Comparison of ENCODE assay signal across 24 cellular contexts in the genomic region with DNA sequence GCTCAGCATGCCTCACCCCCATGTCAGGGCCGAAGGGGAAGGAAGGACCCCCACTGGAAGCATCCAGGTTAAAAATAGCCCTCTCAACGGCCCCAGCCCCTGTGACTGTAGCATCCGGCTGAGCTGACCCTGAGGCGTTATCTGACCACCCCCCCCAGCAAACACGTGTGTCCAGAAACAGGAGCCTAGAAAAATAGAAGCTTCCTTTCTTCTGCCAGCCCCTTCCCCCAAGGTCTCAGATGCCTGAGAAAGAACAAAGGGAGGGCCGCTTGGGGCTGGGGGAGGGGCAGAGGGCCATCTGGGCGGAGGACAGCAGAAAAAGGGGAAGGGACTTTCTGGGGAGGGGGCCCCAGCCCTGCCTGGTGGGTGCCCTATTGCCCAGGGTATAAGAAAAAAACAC. TPM values are rescaled to one million over a fixed set of nuclear protein-coding genes. Genes with fewer than 3 reads are reported as not detected.
DNase-seq lines count a peak whose midpoint lies in the region; ATAC-seq and TF ChIP-seq lines count a peak whose summit lies in the region.
"Had no signal": no experiment of that assay in that cellular context is flagged by ENCODE, and none has a peak within 500 bp of the region (broad histone marks: within the 10 kb centered on the region; RNA-seq: fewer than 3 reads in every experiment).

No MANE protein-coding gene starts in this region.

- no peak overlapping the region for H4K91ac ChIP-seq in mesenchymal stem cell (ENCODE audit: low read length)

- H2BK12ac ChIP-seq in mesenchymal stem cell (ENCODE audit: low read length in 2 of 2), result no peak overlapping the region

- H3K36me3 ChIP-seq in BLaER1 (peaks cover 63% of the 10 kb centered on the region), NT2/D1 (ENCODE audit: insufficient read depth, insufficient read length, low read length) (no peaks in the 10 kb centered on the region), mesenchymal stem cell (ENCODE audit: control insufficient read depth in 1 of 2, insufficient read depth in 2 of 2, low read depth in 1 of 2, low read length in 2 of 2) (peaks cover 5 to 66% of the 10 kb centered on the region in 2 experiments), BE2C (no peaks in the 10 kb centered on the region; the same call in none of the 2 replicates)
- H3K36me3 ChIP-seq: neutrophil, upper lobe of right lung had no signal

- H3K27me3 Mint-ChIP-seq in MCF 10A (ENCODE audit: insufficient read depth, unreplicated experiment), result no peaks in the 10 kb centered on the region
- peaks cover 0 to 2% (median 0%) of the 10 kb centered on the region in 5 donors for H3K27me3 Mint-ChIP-seq in naive thymus-derived CD8-positive, alpha-beta T cell
- H3K27me3 Mint-ChIP-seq: activated CD4-positive, alpha-beta memory T cell treated with anti-CD3 and anti-CD28 coated beads, Interleukin-2, amount 10 ng/mL, durations not matched to agents 7 days and 5 days; T-helper 17 cell had no signal

- H3K18ac ChIP-seq in mesenchymal stem cell (ENCODE audit: low read depth in 1 of 2, low read length in 2 of 2), result no peak overlapping the region

- H3K14ac ChIP-seq in mesenchymal stem cell (ENCODE audit: low read length in 2 of 2), result no peak overlapping the region

- H2AK5ac ChIP-seq in mesenchymal stem cell (ENCODE audit: low read length, severe bottlenecking), result peak overlapping the region; percentile 33

- H4K8ac ChIP-seq in mesenchymal stem cell (ENCODE audit: low read length), result peak overlapping the region; percentile 51

- H2BK120ac ChIP-seq in mesenchymal stem cell (ENCODE audit: low read depth, low read length), result no peak overlapping the region

- TF ChIP-seq CTCF in MCF 10A (IDR thresholded peaks at IDR 0.05; ENCODE audit: unreplicated experiment), result no peak
- no peak for TF ChIP-seq CTCF in BE2C (IDR thresholded peaks at IDR 0.05; ENCODE audit: low read depth, low read length)

- peaks cover 37% of the 10 kb centered on the region for H4K20me1 ChIP-seq in BLaER1

- H3K4me2 ChIP-seq in BLaER1, result peak overlapping the region; percentile 94
- no peak overlapping the region for H3K4me2 ChIP-seq in mesenchymal stem cell (ENCODE audit: low read length, poor library complexity, severe bottlenecking)

- no peak overlapping the region for H2BK5ac ChIP-seq in mesenchymal stem cell (ENCODE audit: low read depth, low read length, poor library complexity, severe bottlenecking)

- H3K4ac ChIP-seq in mesenchymal stem cell (ENCODE audit: low read depth in 1 of 2, low read length in 2 of 2), result no peak overlapping the region

- H3K9me3 ChIP-seq in BLaER1, result no peaks in the 10 kb centered on the region
- no peaks in the 10 kb centered on the region; the same call in 1 of the 2 replicates for H3K9me3 ChIP-seq in NT2/D1 (ENCODE audit: insufficient read depth, low read length)
- H3K9me3 ChIP-seq in mesenchymal stem cell (ENCODE audit: control insufficient read depth, low read length), result no peaks in the 10 kb centered on the region
- H3K9me3 ChIP-seq in BE2C, result no peaks in the 10 kb centered on the region
- H3K9me3 ChIP-seq: esophagus squamous epithelium, neutrophil, upper lobe of right lung had no signal

- H3K9ac ChIP-seq in BLaER1 (peak overlapping the region; percentile 90), NT2/D1 (ENCODE audit: insufficient read length, low read depth) (peak overlapping the region; percentile 63), mesenchymal stem cell (ENCODE audit: low read length) (no peak overlapping the region)

- H3K27ac ChIP-seq in BLaER1, result peak overlapping the region; percentile 95
- H3K27ac ChIP-seq in cingulate gyrus (ENCODE audit: low read depth, low read length), result peak overlapping the region; percentile 6
- no peak overlapping the region for H3K27ac ChIP-seq in mesenchymal stem cell (ENCODE audit: low read length, poor library complexity, severe bottlenecking)
- H3K27ac ChIP-seq: C4-2B, esophagus squamous epithelium, neutrophil, upper lobe of right lung had no signal

- H3K9me3 Mint-ChIP-seq in MCF 10A (ENCODE audit: unreplicated experiment), result no peaks in the 10 kb centered on the region
- H3K9me3 Mint-ChIP-seq in naive thymus-derived CD8-positive, alpha-beta T cell, result no peaks in the 10 kb centered on the region
- H3K9me3 Mint-ChIP-seq: activated CD4-positive, alpha-beta memory T cell treated with anti-CD3 and anti-CD28 coated beads, Interleukin-2, amount 10 ng/mL, durations not matched to agents 7 days and 5 days had no signal

- peaks cover 18% of the 10 kb centered on the region for H3K36me3 Mint-ChIP-seq in MCF 10A (ENCODE audit: insufficient read depth, unreplicated experiment)
- no peaks in the 10 kb centered on the region for H3K36me3 Mint-ChIP-seq in naive thymus-derived CD8-positive, alpha-beta T cell

- H3K4me3 Mint-ChIP-seq in MCF 10A (ENCODE audit: unreplicated experiment), result no peak overlapping the region
- no peak overlapping the region for H3K4me3 Mint-ChIP-seq in naive thymus-derived CD8-positive, alpha-beta T cell
- H3K4me3 Mint-ChIP-seq: activated CD4-positive, alpha-beta memory T cell treated with anti-CD3 and anti-CD28 coated beads, Interleukin-2, amount 10 ng/mL, durations not matched to agents 7 days and 5 days; T-helper 17 cell had no signal

- no TSS peak for BruUV-seq in MCF 10A (replicated peaks; lab: Mats Ljungman, UMichigan)

- H3K4me1 Mint-ChIP-seq in MCF 10A (ENCODE audit: insufficient read depth, unreplicated experiment), result no peaks in the 10 kb centered on the region
- peaks cover 7 to 18% (median 16%) of the 10 kb centered on the region in 4 donors for H3K4me1 Mint-ChIP-seq in naive thymus-derived CD8-positive, alpha-beta T cell

- H2BK15ac ChIP-seq in mesenchymal stem cell (ENCODE audit: low read depth, poor library complexity, severe bottlenecking), result no peak overlapping the region

- no peak overlapping the region for H2AFZ ChIP-seq in mesenchymal stem cell (ENCODE audit: low read depth, low read length)

- POLR2A ChIA-PET in MCF 10A (lab: Yijun Ruan, JAX), result no interaction called here
- POLR2A ChIA-PET in naive thymus-derived CD8-positive, alpha-beta T cell (lab: Charles Lee), result no interaction called here

- H3K27me3 ChIP-seq in BLaER1, result no peaks in the 10 kb centered on the region
- no peaks in the 10 kb centered on the region for H3K27me3 ChIP-seq in NT2/D1 (ENCODE audit: insufficient read depth, insufficient read length)
- no peaks in the 10 kb centered on the region for H3K27me3 ChIP-seq in mesenchymal stem cell (ENCODE audit: control insufficient read depth in 1 of 2, insufficient read depth in 1 of 2, low read length in 2 of 2)
- no peaks in the 10 kb centered on the region for H3K27me3 ChIP-seq in BE2C
- H3K27me3 ChIP-seq: esophagus squamous epithelium, neutrophil, upper lobe of right lung had no signal

- CTCF ChIA-PET in MCF 10A (lab: Yijun Ruan, JAX), result no interaction called here

- no peak overlapping the region for H3K23ac ChIP-seq in mesenchymal stem cell (ENCODE audit: low read length in 2 of 2)

- H3K79me1 ChIP-seq in mesenchymal stem cell (replicated peaks; ENCODE audit: low read length, poor library complexity, severe bottlenecking), result no peaks in the 10 kb centered on the region

- H3K4me1 ChIP-seq in BLaER1 (peaks cover 92% of the 10 kb centered on the region), NT2/D1 (ENCODE audit: insufficient read depth, insufficient read length) (peaks cover 32% of the 10 kb centered on the region), mesenchymal stem cell (ENCODE audit: control insufficient read depth, insufficient read depth, low read depth, low read length) (peaks cover 25% of the 10 kb centered on the region), BE2C (peaks cover 3% of the 10 kb centered on the region; the same call in 1 of the 2 replicates)
- H3K4me1 ChIP-seq: upper lobe of right lung had no signal

- DNase-seq in NT2/D1 (ENCODE audit: low read depth, low spot score) (no peak), mesenchymal stem cell (no peak), MCF 10A (ENCODE audit: unreplicated experiment) (no peak), NCI-H345 (lab: John Stamatoyannopoulos, UW) (no peak), BE2C (no peak)
- DNase-seq in naive thymus-derived CD8-positive, alpha-beta T cell, result no peak
- DNase-seq: activated CD4-positive, alpha-beta memory T cell treated with anti-CD3 and anti-CD28 coated beads, Interleukin-2, amount 10 ng/mL, durations not matched to agents 7 days and 5 days; activated CD4-positive, CD25-positive, alpha-beta regulatory T cell; activated gamma-delta T cell treated with Interleukin-2 at 50 U/mL for 16 hours; caudate nucleus; EL; esophagus squamous epithelium; HCEC 1CT; left cardiac atrium; NCI-H1417 treated with DMSO at 0.1 percent for 48 hours; retina; SIG-M5; stimulated activated CD4-positive, alpha-beta T cell treated with anti-CD3 and anti-CD28 coated beads, Interleukin-12 subunit alpha, Interleukin-12 subunit beta, amount 100 ng/mL, for 4 hours; T-helper 17 cell; upper lobe of right lung had no signal

- 20% methylated on average over 1 of the region's 7 CpGs for WGBS in mesenchymal stem cell

- no peak overlapping the region for H3K27ac Mint-ChIP-seq in MCF 10A (ENCODE audit: low read depth, unreplicated experiment)
- H3K27ac Mint-ChIP-seq in naive thymus-derived CD8-positive, alpha-beta T cell, result peak overlapping the region in 2 of 10 donors; percentile 8 to 57
- H3K27ac Mint-ChIP-seq: activated CD4-positive, alpha-beta memory T cell treated with anti-CD3 and anti-CD28 coated beads, Interleukin-2, amount 10 ng/mL, durations not matched to agents 7 days and 5 days; T-helper 17 cell had no signal

- no peak for ATAC-seq in naive thymus-derived CD8-positive, alpha-beta T cell
- ATAC-seq: left cardiac atrium, T-helper 17 cell, upper lobe of right lung had no signal

- H3K4me3 ChIP-seq in BLaER1 (peak overlapping the region; percentile 70), NT2/D1 (ENCODE audit: insufficient read length, low read depth) (no peak overlapping the region), mesenchymal stem cell (ENCODE audit: insufficient read depth in 1 of 2, low read depth in 1 of 2, low read length in 2 of 2) (no peak overlapping the region), BE2C (ENCODE audit: low read depth, low read length) (no peak overlapping the region)
- H3K4me3 ChIP-seq: esophagus squamous epithelium, upper lobe of right lung had no signal

- intact Hi-C loops in MCF 10A (cut with micrococcal nuclease), result no loop called here

RNA-seq across cellular contexts. Expression of gene ACTG1, which starts 55.8 kb away (rescaled TPM):
- 7,126 TPM for polyA plus RNA-seq in mesenchymal stem cell (2013, experiment 1 of 2)
- 6,723 TPM for polyA plus RNA-seq in mesenchymal stem cell (2013, experiment 2 of 2)
- 1,056 and 1,461 TPM in 2 replicates for total RNA-seq in MCF 10A (2022)
- 1,000 to 10,000 TPM; 1,189 to 1,230 TPM for total RNA-seq in naive thymus-derived CD8-positive, alpha-beta T cell
- 1,000 to 10,000 TPM; 1,334 to 1,669 (median 1,595) TPM for polyA plus RNA-seq in naive thymus-derived CD8-positive, alpha-beta T cell
- 2,263 TPM for polyA plus RNA-seq in BE2C (2012; ENCODE audit: insufficient read depth, insufficient read length, low read depth)
